Comparison of ENCODE assay signal across 29 cellular contexts in the genomic region with DNA sequence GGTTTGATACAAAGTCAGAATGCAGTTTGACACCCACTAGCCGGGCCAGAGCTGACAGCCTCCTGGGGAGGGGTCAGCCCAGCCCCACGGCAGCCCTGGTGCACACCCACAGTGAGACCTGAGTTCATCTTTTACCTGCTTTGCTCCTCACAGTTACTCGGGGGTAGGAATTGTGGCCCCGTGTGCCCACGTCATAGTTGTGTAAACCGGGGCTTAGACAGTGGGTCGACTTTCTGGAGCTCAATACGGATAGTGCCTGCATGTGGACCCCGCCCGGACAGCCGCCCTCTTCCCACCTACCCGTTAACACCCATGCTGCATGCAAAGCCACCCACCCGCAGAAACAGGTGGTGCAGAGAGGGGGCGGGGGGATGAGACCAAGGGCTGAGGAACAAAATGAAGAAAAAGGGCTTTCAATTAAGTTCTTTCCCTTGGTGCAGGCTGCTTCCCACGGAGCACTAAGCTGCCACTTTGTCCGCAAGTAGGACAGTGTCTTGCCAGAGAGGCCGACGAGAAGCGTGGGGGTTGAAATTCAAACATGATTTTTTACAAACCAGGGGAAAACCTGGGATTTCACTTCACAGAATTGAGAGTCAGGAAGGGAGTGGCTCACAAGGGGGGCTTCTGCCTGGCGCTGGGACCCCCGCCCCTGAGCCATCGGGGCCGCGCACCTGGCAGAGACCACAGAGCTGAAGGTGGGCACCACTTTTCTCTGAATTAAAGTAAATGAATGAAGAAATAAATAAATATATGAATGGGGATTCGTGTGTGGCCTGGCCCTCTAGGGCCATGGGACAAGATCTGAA. TPM values are rescaled to one million over a fixed set of nuclear protein-coding genes. Genes with fewer than 3 reads are reported as not detected.
DNase-seq lines count a peak whose midpoint lies in the region; ATAC-seq and TF ChIP-seq lines count a peak whose summit lies in the region.
"Had no signal": no experiment of that assay in that cellular context is flagged by ENCODE, and none has a peak within 500 bp of the region (broad histone marks: within the 10 kb centered on the region; RNA-seq: fewer than 3 reads in every experiment).

No MANE protein-coding gene starts in this region.

- no peak overlapping the region for H3K9ac ChIP-seq in SK-N-SH
- H3K9ac ChIP-seq: neural progenitor cell had no signal

- H3K9me3 ChIP-seq in SK-N-SH (0 out of 2 replicates have a peak, but pooled peaks cover 6% of the 10 kb centered on the region), Panc1 (ENCODE audit: control insufficient read depth, insufficient read depth, low read depth, low read length) (0 out of 2 replicates have a peak, but pooled peaks cover 4% of the 10 kb centered on the region), psoas muscle (no peaks in the 10 kb centered on the region)
- H3K9me3 ChIP-seq: gastrocnemius medialis, upper lobe of right lung had no signal

- H3K79me2 ChIP-seq in SK-N-SH (ENCODE audit: insufficient read depth) = no peaks in the 10 kb centered on the region

- no peaks in the 10 kb centered on the region for H4K20me1 ChIP-seq in SK-N-SH (ENCODE audit: insufficient read depth)

- TF ChIP-seq EP300 in SK-N-SH (IDR thresholded peaks at IDR 0.05; ENCODE audit: borderline replicate concordance in 1 of 2, low read depth in 1 of 2, low read length in 1 of 2) = no peak

- peaks cover 14% of the 10 kb centered on the region for H3F3A ChIP-seq in SK-N-SH (replicated peaks; ENCODE audit: insufficient read depth)

- peaks cover 0 to 3% of the 10 kb centered on the region in 2 experiments for H3K36me3 ChIP-seq in SK-N-SH (replicated peaks in 1 of 2; ENCODE audit: control insufficient read depth in 1 of 2, insufficient read depth in 2 of 2, low read length in 1 of 2)
- no peaks in the 10 kb centered on the region for H3K36me3 ChIP-seq in Panc1 (ENCODE audit: control insufficient read depth, insufficient read depth, low read length)
- peaks cover 0 to 15% of the 10 kb centered on the region in 2 donors for H3K36me3 ChIP-seq in psoas muscle (ENCODE audit: insufficient read depth in 1 of 2, low read depth in 1 of 2)
- H3K36me3 ChIP-seq: neural progenitor cell, SJSA1 had no signal

- TF ChIP-seq RAD21 in SK-N-SH (IDR thresholded peaks at IDR 0.05; ENCODE audit: low read length) = no peak

- no peaks in the 10 kb centered on the region for H3K9me2 ChIP-seq in SK-N-SH

- no TSS peak for BruUV-seq in Panc1 (replicated peaks; lab: Mats Ljungman, UMichigan)

- no peaks in the 10 kb centered on the region for H3K4me1 ChIP-seq in SK-N-SH (ENCODE audit: control insufficient read depth in 1 of 2, insufficient read depth in 2 of 2, low read depth in 1 of 2, low read length in 1 of 2)
- peaks cover 3% of the 10 kb centered on the region; the same call in 1 of the 2 replicates for H3K4me1 ChIP-seq in Panc1 (ENCODE audit: control insufficient read depth, insufficient read depth, low read length)
- H3K4me1 ChIP-seq in psoas muscle = no peaks in the 10 kb centered on the region
- H3K4me1 ChIP-seq: Caco-2, gastrocnemius medialis, neural progenitor cell, SJSA1 had no signal

- CTCF ChIA-PET in SK-N-SH (lab: Yijun Ruan, JAX) = interaction anchor here (0.6 to 5.4 kb wide), 9 partner anchors 12 to 211 kb away, joined by 3 to 51 read pairs (median 6); no protein-coding TSS in a partner anchor
- CTCF ChIA-PET in Panc1 (lab: Charles Lee) = interaction anchor here (1.6 kb wide), 1 partner anchor 201 kb away, joined by 7 read pairs; no protein-coding TSS in a partner anchor

- H3K27ac ChIP-seq in SK-N-SH (ENCODE audit: low read depth in 2 of 2, low read length in 1 of 2) = no peak overlapping the region
- H3K27ac ChIP-seq in Panc1 (ENCODE audit: low read length) = no peak overlapping the region
- no peak overlapping the region for H3K27ac ChIP-seq in psoas muscle
- H3K27ac ChIP-seq: gastrocnemius medialis, neural progenitor cell, SJSA1 had no signal

- H3K4me2 ChIP-seq in SK-N-SH = no peak overlapping the region
- H3K4me2 ChIP-seq: GM23338, neural progenitor cell had no signal

- intact Hi-C loops in Panc1 (cut with micrococcal nuclease; ENCODE audit: unreplicated experiment) = no loop called here
- intact Hi-C loops in psoas muscle (cut with DNase I) = no loop called here

- no peak overlapping the region for H2AFZ ChIP-seq in SK-N-SH (ENCODE audit: low read depth)
- H2AFZ ChIP-seq: GM23338, neural progenitor cell had no signal

- DNase-seq in SK-N-SH (no peak), Panc1 (ENCODE audit: low read depth, low spot score) (no peak), iPS-NIHi11 (ENCODE audit: low spot score) (peak; percentile 7), psoas muscle (peak; percentile 12 to 46), T-helper 2 cell (no peak)
- DNase-seq: activated CD4-positive, alpha-beta memory T cell treated with anti-CD3 and anti-CD28 coated beads for 36 hours; activated gamma-delta T cell treated with Interleukin-2 at 50 U/mL for 16 hours; amygdala; central memory CD4-positive, alpha-beta T cell; gastrocnemius medialis; KBM-7; kidney glomerular epithelial cell; NCI-H1694; NCI-H2227 treated with DMSO at 0.1 percent for 48 hours; upper lobe of right lung had no signal

- TF ChIP-seq CTCF in SK-N-SH (IDR thresholded peaks at IDR 0.05) (no peak), Panc1 (IDR thresholded peaks at IDR 0.05) (no peak), psoas muscle (IDR thresholded peaks at IDR 0.05) (no peak)

- POLR2A ChIA-PET in SK-N-SH (lab: Yijun Ruan, JAX) (no interaction called here), Panc1 (lab: Charles Lee) (no interaction called here)

- WGBS in SK-N-SH (ENCODE audit: low lambda C conversion rate) = 68% methylated on average over 25 of the region's 25 CpGs
- WGBS in psoas muscle, 3 donors = 41 to 59% (median 44%) methylated on average over 25 of the region's 25 CpGs

- H3K27me3 ChIP-seq in SK-N-SH (ENCODE audit: insufficient read depth) (peaks cover 25% of the 10 kb centered on the region; the same call in 1 of the 2 replicates), Panc1 (ENCODE audit: control insufficient read depth, insufficient read depth, low read length) (peaks cover 7% of the 10 kb centered on the region; the same call in 1 of the 2 replicates), psoas muscle (ENCODE audit: insufficient read depth in 3 of 3, low read length in 2 of 3) (no peaks in the 10 kb centered on the region)
- H3K27me3 ChIP-seq: gastrocnemius medialis, neural progenitor cell, SJSA1, upper lobe of right lung had no signal

- in situ Hi-C loops in Panc1 (cut with HindIII; ENCODE audit: low pct_unique_long_range_greater_than_20kb, low sequenced_read_pairs) = no loop called here

- H3K4me3 ChIP-seq in SK-N-SH (ENCODE audit: low read depth in 2 of 2, low read length in 1 of 2) (no peak overlapping the region), Panc1 (ENCODE audit: low read depth in 2 of 2, low read length in 2 of 2) (no peak overlapping the region), psoas muscle (no peak overlapping the region)
- H3K4me3 ChIP-seq: gastrocnemius medialis, GM23338, neural progenitor cell, SJSA1, upper lobe of right lung had no signal

- ATAC-seq in SK-N-SH treated with all-trans-retinoic acid at 6 μM for 48 hours = peak; percentile 12; the same call in 1 of the 3 replicates
- ATAC-seq in Panc1 = peak; percentile 24; the same call in 1 of the 2 replicates
- peak in 3 of 4 donors; percentile 15 to 23 (median 19) for ATAC-seq in psoas muscle
- ATAC-seq in HG03045 (IDR thresholded peaks at IDR 0.05; ENCODE audit: unreplicated experiment) = no peak
- ATAC-seq in GM18498 (IDR thresholded peaks at IDR 0.05; ENCODE audit: unreplicated experiment) = no peak

TF ChIP-seq in SK-N-SH treated with all-trans-retinoic acid at 6 μM for 48 hours, 23 proteins besides CTCF, POLR2A, EP300 and RAD21 (continues in another document):
- TF ChIP-seq, protein P1, sequence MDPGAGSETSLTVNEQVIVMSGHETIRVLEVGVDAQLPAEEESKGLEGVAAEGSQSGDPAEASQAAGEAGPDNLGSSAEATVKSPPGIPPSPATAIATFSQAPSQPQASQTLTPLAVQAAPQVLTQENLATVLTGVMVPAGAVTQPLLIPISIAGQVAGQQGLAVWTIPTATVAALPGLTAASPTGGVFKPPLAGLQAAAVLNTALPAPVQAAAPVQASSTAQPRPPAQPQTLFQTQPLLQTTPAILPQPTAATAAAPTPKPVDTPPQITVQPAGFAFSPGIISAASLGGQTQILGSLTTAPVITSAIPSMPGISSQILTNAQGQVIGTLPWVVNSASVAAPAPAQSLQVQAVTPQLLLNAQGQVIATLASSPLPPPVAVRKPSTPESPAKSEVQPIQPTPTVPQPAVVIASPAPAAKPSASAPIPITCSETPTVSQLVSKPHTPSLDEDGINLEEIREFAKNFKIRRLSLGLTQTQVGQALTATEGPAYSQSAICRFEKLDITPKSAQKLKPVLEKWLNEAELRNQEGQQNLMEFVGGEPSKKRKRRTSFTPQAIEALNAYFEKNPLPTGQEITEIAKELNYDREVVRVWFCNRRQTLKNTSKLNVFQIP (CRISPR knock-in tag; IDR thresholded peaks at IDR 0.05; ENCODE audit: borderline replicate concordance, low read depth) = no peak

TF ChIP-seq in SK-N-SH, 30 proteins besides CTCF, POLR2A, EP300 and RAD21 (continues in another document):
- TF ChIP-seq ELF1 (IDR thresholded peaks at IDR 0.05) = no peak
- no peak for TF ChIP-seq NFIC (IDR thresholded peaks at IDR 0.05; ENCODE audit: borderline replicate concordance)
- TF ChIP-seq, protein P2, sequence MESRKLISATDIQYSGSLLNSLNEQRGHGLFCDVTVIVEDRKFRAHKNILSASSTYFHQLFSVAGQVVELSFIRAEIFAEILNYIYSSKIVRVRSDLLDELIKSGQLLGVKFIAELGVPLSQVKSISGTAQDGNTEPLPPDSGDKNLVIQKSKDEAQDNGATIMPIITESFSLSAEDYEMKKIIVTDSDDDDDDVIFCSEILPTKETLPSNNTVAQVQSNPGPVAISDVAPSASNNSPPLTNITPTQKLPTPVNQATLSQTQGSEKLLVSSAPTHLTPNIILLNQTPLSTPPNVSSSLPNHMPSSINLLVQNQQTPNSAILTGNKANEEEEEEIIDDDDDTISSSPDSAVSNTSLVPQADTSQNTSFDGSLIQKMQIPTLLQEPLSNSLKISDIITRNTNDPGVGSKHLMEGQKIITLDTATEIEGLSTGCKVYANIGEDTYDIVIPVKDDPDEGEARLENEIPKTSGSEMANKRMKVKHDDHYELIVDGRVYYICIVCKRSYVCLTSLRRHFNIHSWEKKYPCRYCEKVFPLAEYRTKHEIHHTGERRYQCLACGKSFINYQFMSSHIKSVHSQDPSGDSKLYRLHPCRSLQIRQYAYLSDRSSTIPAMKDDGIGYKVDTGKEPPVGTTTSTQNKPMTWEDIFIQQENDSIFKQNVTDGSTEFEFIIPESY (IDR thresholded peaks at IDR 0.05; ENCODE audit: borderline replicate concordance, low read depth) = no peak
- TF ChIP-seq SMC3 (IDR thresholded peaks at IDR 0.05; ENCODE audit: low read depth, low read length) = no peak
- TF ChIP-seq MEF2A (IDR thresholded peaks at IDR 0.05; ENCODE audit: borderline replicate concordance, low read depth) = no peak

RNA-seq across cellular contexts. Expression of a gene that starts 24.6 kb away (rescaled TPM):
- polyA plus RNA-seq in SK-N-SH (2012; rRNA removed) (not detected in 2 replicates), psoas muscle (not detected)
- polyA plus RNA-seq in SK-N-SH (2012; cell fraction: cytosol; rRNA removed) = not detected in 2 replicates
- not detected in 2 replicates for polyA plus RNA-seq in SK-N-SH (2012; cell fraction: nucleus; rRNA removed)
- total RNA-seq in Panc1 (2021; ENCODE audit: unreplicated experiment) (not detected), psoas muscle (not detected)
- polyA plus RNA-seq in Panc1 (2012; ENCODE audit: insufficient read length) = not detected
- total RNA-seq: A172; activated CD4-positive, alpha-beta memory T cell treated with anti-CD3 and anti-CD28 coated beads for 36 hours; Caco-2; epithelial cell of proximal tubule; G401; gastrocnemius medialis; GM23338; mesothelial cell of epicardium; OCI-LY7; SJSA1; T-helper 2 cell treated with Interferon-gamma antibody and Interleukin-4, amounts not matched to agents 100 ng/mL and 5 ng/mL, for 36 hours; upper lobe of right lung had no signal
- polyA plus RNA-seq: BJ, GM23338 had no signal

Comparison
In these comparisons a context has a peak if more than half of its experiments do, and no peak if none do; other contexts are left out.
1. ATAC-seq: peak in SK-N-SH treated with all-trans-retinoic acid at 6 μM for 48 hours (single experiment), Panc1 (single experiment) and psoas muscle (3 of 4); none in HG03045 (single experiment) and GM18498 (single experiment).
2. DNase-seq: peak in iPS-NIHi11 (single experiment) and psoas muscle (2 of 2); none in SK-N-SH (single experiment), Panc1 (single experiment) and T-helper 2 cell (0 of 5).